Comparison of ENCODE assay signal across 10 cellular contexts in genomic region chr1:26237230-26237966, GRCh38. TPM values are rescaled to one million over a fixed set of nuclear protein-coding genes. Genes with fewer than 3 reads are reported as not detected.
DNase-seq lines count a peak whose midpoint lies in the region; ATAC-seq and TF ChIP-seq lines count a peak whose summit lies in the region.
"Had no signal": no experiment of that assay in that cellular context is flagged by ENCODE, and none has a peak within 500 bp of the region (broad histone marks: within the 10 kb centered on the region; RNA-seq: fewer than 3 reads in every experiment).

No MANE protein-coding gene starts in this region.

- H3K36me3 ChIP-seq in psoas muscle (ENCODE audit: insufficient read depth in 1 of 2, low read depth in 1 of 2) = peaks cover 0 to 22% of the 10 kb centered on the region in 2 donors
- H3K36me3 ChIP-seq: ascending aorta had no signal

- H3K27me3 Mint-ChIP-seq in activated CD4-positive, alpha-beta T cell treated with anti-CD3 and anti-CD28 coated beads, Interleukin-2, amount 10 ng/mL, durations not matched to agents 24 days and 14 days = peaks cover 4% of the 10 kb centered on the region

- no peak overlapping the region for H3K27ac Mint-ChIP-seq in activated CD4-positive, alpha-beta T cell treated with anti-CD3 and anti-CD28 coated beads, Interleukin-2, amount 10 ng/mL, durations not matched to agents 24 days and 14 days

- no peaks in the 10 kb centered on the region for H3K27me3 ChIP-seq in psoas muscle (ENCODE audit: insufficient read depth in 3 of 3, low read length in 2 of 3)
- H3K27me3 ChIP-seq: ascending aorta had no signal

- H3K9me3 Mint-ChIP-seq in activated CD4-positive, alpha-beta T cell treated with anti-CD3 and anti-CD28 coated beads, Interleukin-2, amount 10 ng/mL, durations not matched to agents 24 days and 14 days = no peaks in the 10 kb centered on the region

- WGBS in psoas muscle, 3 donors = 47 to 68% (median 51%) methylated on average over 6 of the region's 6 CpGs

- H3K36me3 Mint-ChIP-seq in activated CD4-positive, alpha-beta T cell treated with anti-CD3 and anti-CD28 coated beads, Interleukin-2, amount 10 ng/mL, durations not matched to agents 24 days and 14 days (ENCODE audit: low read depth) = peaks cover 21% of the 10 kb centered on the region

- H3K4me3 ChIP-seq in psoas muscle = peak overlapping the region; percentile 74
- H3K4me3 ChIP-seq: ascending aorta had no signal

- TF ChIP-seq CTCF in psoas muscle (IDR thresholded peaks at IDR 0.05) = no peak

- no peak for ATAC-seq in psoas muscle
- ATAC-seq in HG02885 (IDR thresholded peaks at IDR 0.05; ENCODE audit: poor library complexity, unreplicated experiment) = no peak
- ATAC-seq in GM18517 (IDR thresholded peaks at IDR 0.05; ENCODE audit: unreplicated experiment) = no peak

- peaks cover 22% of the 10 kb centered on the region for H3K4me1 ChIP-seq in psoas muscle
- H3K4me1 ChIP-seq: ascending aorta had no signal

- DNase-seq in activated CD4-positive, alpha-beta T cell treated with anti-CD3 and anti-CD28 coated beads, Interleukin-2, amount 10 ng/mL, durations not matched to agents 24 days and 14 days = no peak
- DNase-seq in activated CD4-positive, alpha-beta T cell treated with anti-CD3 and anti-CD28 coated beads for 4 hours = no peak
- peak; percentile 9 for DNase-seq in MV-4-11 (lab: John Stamatoyannopoulos, UW)
- DNase-seq in astrocyte of the hippocampus (ENCODE audit: low read depth, low spot score) = peak; percentile 67
- no peak for DNase-seq in psoas muscle
- DNase-seq in NCI-H226 = no peak

- peaks cover 32% of the 10 kb centered on the region for H3K4me1 Mint-ChIP-seq in activated CD4-positive, alpha-beta T cell treated with anti-CD3 and anti-CD28 coated beads, Interleukin-2, amount 10 ng/mL, durations not matched to agents 24 days and 14 days

- peak overlapping the region; percentile 43 for H3K4me3 Mint-ChIP-seq in activated CD4-positive, alpha-beta T cell treated with anti-CD3 and anti-CD28 coated beads, Interleukin-2, amount 10 ng/mL, durations not matched to agents 24 days and 14 days

- H3K9me3 ChIP-seq in psoas muscle = no peaks in the 10 kb centered on the region
- H3K9me3 ChIP-seq: ascending aorta had no signal

- peak overlapping the region; percentile 89 for H3K27ac ChIP-seq in psoas muscle
- H3K27ac ChIP-seq: ascending aorta had no signal

- intact Hi-C loops in activated CD4-positive, alpha-beta T cell treated with anti-CD3 and anti-CD28 coated beads, Interleukin-2, amount 10 ng/mL, durations not matched to agents 24 days and 14 days (cut with micrococcal nuclease) = no loop called here
- intact Hi-C loops in psoas muscle (cut with DNase I) = loop anchor here (5.0 to 10.0 kb wide), 2 partner anchors 35 to 123 kb away; partner anchors contain the start of gene PDIK1L (in 1 of the 2)

RNA-seq across cellular contexts. Expression of gene CEP85, which starts 3.4 kb away (rescaled TPM):
- total RNA-seq in activated CD4-positive, alpha-beta T cell treated with anti-CD3 and anti-CD28 coated beads, Interleukin-2, amount 10 ng/mL, durations not matched to agents 24 days and 14 days = 39.3 and 40.8 TPM in 2 replicates
- total RNA-seq in psoas muscle = 10 to 100 TPM; 16.0 to 52.5 (median 41.1) TPM
- polyA plus RNA-seq in psoas muscle = 10 to 100 TPM; 14.8 to 24.2 (median 18.0) TPM

RNA-seq across cellular contexts. Expression of gene SH3BGRL3, which starts 42.5 kb away (rescaled TPM):
- total RNA-seq in activated CD4-positive, alpha-beta T cell treated with anti-CD3 and anti-CD28 coated beads, Interleukin-2, amount 10 ng/mL, durations not matched to agents 24 days and 14 days = 463 and 474 TPM in 2 replicates
- total RNA-seq in psoas muscle = 10 to 100 TPM; 21.4 to 30.6 (median 22.6) TPM
- 10 to 100 TPM; 10.9 to 78.1 (median 18.2) TPM for polyA plus RNA-seq in psoas muscle

RNA-seq across cellular contexts. Expression of gene CATSPER4, which starts 47.0 kb away (rescaled TPM):
- not detected in 2 replicates for total RNA-seq in activated CD4-positive, alpha-beta T cell treated with anti-CD3 and anti-CD28 coated beads, Interleukin-2, amount 10 ng/mL, durations not matched to agents 24 days and 14 days
- under 1 TPM in 1 of 4 donors, not detected in 3; 0.24 TPM for total RNA-seq in psoas muscle
- under 1 TPM in 1 of 3 donors, not detected in 2; 0.01 TPM for polyA plus RNA-seq in psoas muscle
- total RNA-seq: ascending aorta had no signal
- polyA plus RNA-seq: BJ had no signal

Comparison
In these comparisons a context has a peak if more than half of its experiments do, and no peak if none do; other contexts are left out.
1. DNase-seq: peak in MV-4-11 (single experiment) and astrocyte of the hippocampus (single experiment); none in activated CD4-positive, alpha-beta T cell treated with anti-CD3 and anti-CD28 coated beads, Interleukin-2, amount 10 ng/mL, durations not matched to agents 24 days and 14 days (single experiment), activated CD4-positive, alpha-beta T cell treated with anti-CD3 and anti-CD28 coated beads for 4 hours (0 of 2), psoas muscle (0 of 2) and NCI-H226 (single experiment).
2. RNA of gene SH3BGRL3, which starts 42.5 kb away (total RNA-seq): 463 to 474 TPM in activated CD4-positive, alpha-beta T cell treated with anti-CD3 and anti-CD28 coated beads, Interleukin-2, amount 10 ng/mL, durations not matched to agents 24 days and 14 days; 21.4 to 30.6 TPM in psoas muscle; every median in the first group is over 10 times any median in the second.